ENCODE assay signal across 9 cellular contexts in genomic region chr2:159807183-159808037, GRCh38. TPM values are rescaled to one million over a fixed set of nuclear protein-coding genes. Genes with fewer than 3 reads are reported as not detected.
DNase-seq lines count a peak whose midpoint lies in the region; ATAC-seq and TF ChIP-seq lines count a peak whose summit lies in the region.
"Had no signal": no experiment of that assay in that cellular context is flagged by ENCODE, and none has a peak within 500 bp of the region (broad histone marks: within the 10 kb centered on the region; RNA-seq: fewer than 3 reads in every experiment).

No MANE protein-coding gene starts in this region.

- CTCF ChIA-PET in MCF 10A (lab: Yijun Ruan, JAX): interaction anchor here (0.6 to 2.6 kb wide), 8 partner anchors 8 to 290 kb away, joined by 3 to 8 read pairs (median 3); no protein-coding TSS in a partner anchor
- CTCF ChIA-PET in CD8-positive, alpha-beta memory T cell (lab: Charles Lee): interaction anchor here (1.2 to 1.9 kb wide), 2 partner anchors 20 to 60 kb away, joined by 3 to 5 read pairs; no protein-coding TSS in a partner anchor

- H3K27me3 ChIP-seq in CD4-positive, CD25-positive, alpha-beta regulatory T cell (ENCODE audit: control insufficient read depth, insufficient read depth, low read length): no peaks in the 10 kb centered on the region
- H3K27me3 ChIP-seq in kidney epithelial cell (ENCODE audit: control insufficient read depth, insufficient read depth, low read length) (no peaks in the 10 kb centered on the region), upper lobe of right lung (no peaks in the 10 kb centered on the region)
- no peaks in the 10 kb centered on the region for H3K27me3 ChIP-seq in CD8-positive, alpha-beta memory T cell (ENCODE audit: insufficient read depth, low read length, poor library complexity, severe bottlenecking)

- in situ Hi-C loops in GM13977 (cut with MboI; ENCODE audit: low pct_unique_long_range_greater_than_20kb, low sequenced_read_pairs, unreplicated experiment): no loop called here

- peaks cover 41% of the 10 kb centered on the region for H3K36me3 Mint-ChIP-seq in CD4-positive, CD25-positive, alpha-beta regulatory T cell
- H3K36me3 Mint-ChIP-seq in MCF 10A (ENCODE audit: insufficient read depth, unreplicated experiment): no peaks in the 10 kb centered on the region
- H3K36me3 Mint-ChIP-seq in CD8-positive, alpha-beta memory T cell: peaks cover 35 to 58% (median 36%) of the 10 kb centered on the region in 3 donors

- H3K4me1 Mint-ChIP-seq in CD4-positive, CD25-positive, alpha-beta regulatory T cell: peaks cover 0 to 5% (median 0%) of the 10 kb centered on the region in 4 donors
- H3K4me1 Mint-ChIP-seq in MCF 10A (ENCODE audit: insufficient read depth, unreplicated experiment): no peaks in the 10 kb centered on the region
- no peaks in the 10 kb centered on the region for H3K4me1 Mint-ChIP-seq in CD8-positive, alpha-beta memory T cell

- no TSS peak for BruUV-seq in MCF 10A (replicated peaks; lab: Mats Ljungman, UMichigan)

- H3K27ac Mint-ChIP-seq in CD4-positive, CD25-positive, alpha-beta regulatory T cell: no peak overlapping the region
- H3K27ac Mint-ChIP-seq in MCF 10A (ENCODE audit: low read depth, unreplicated experiment): no peak overlapping the region
- H3K27ac Mint-ChIP-seq in CD8-positive, alpha-beta memory T cell: no peak overlapping the region

- H3K9me3 Mint-ChIP-seq in CD4-positive, CD25-positive, alpha-beta regulatory T cell: no peaks in the 10 kb centered on the region
- H3K9me3 Mint-ChIP-seq in MCF 10A (ENCODE audit: unreplicated experiment): no peaks in the 10 kb centered on the region
- H3K9me3 Mint-ChIP-seq in CD8-positive, alpha-beta memory T cell: no peaks in the 10 kb centered on the region

- peaks cover 40% of the 10 kb centered on the region for H3K36me3 ChIP-seq in CD4-positive, CD25-positive, alpha-beta regulatory T cell (ENCODE audit: control insufficient read depth, insufficient read depth, low read length)
- H3K36me3 ChIP-seq in kidney epithelial cell (ENCODE audit: control insufficient read depth, insufficient read depth, low read length) (no peaks in the 10 kb centered on the region), upper lobe of right lung (no peaks in the 10 kb centered on the region)
- H3K36me3 ChIP-seq in CD8-positive, alpha-beta memory T cell (ENCODE audit: insufficient read depth, low read length): no peaks in the 10 kb centered on the region

- intact Hi-C loops in MCF 10A (cut with micrococcal nuclease) (loop anchor here (1.0 to 10.0 kb wide), 2 partner anchors 157 to 922 kb away; no protein-coding TSS in a partner anchor), upper lobe of right lung (cut with DNase I) (no loop called here)

- H3K4me3 Mint-ChIP-seq in CD4-positive, CD25-positive, alpha-beta regulatory T cell: no peak overlapping the region
- H3K4me3 Mint-ChIP-seq in MCF 10A (ENCODE audit: unreplicated experiment): no peak overlapping the region
- no peak overlapping the region for H3K4me3 Mint-ChIP-seq in CD8-positive, alpha-beta memory T cell

- ATAC-seq in CD4-positive, CD25-positive, alpha-beta regulatory T cell (ENCODE audit: low read depth in 2 of 2): no peak
- ATAC-seq in upper lobe of right lung (peak; percentile 90), HG03280 (IDR thresholded peaks at IDR 0.05; ENCODE audit: unreplicated experiment) (no peak)

- H3K4me1 ChIP-seq in CD4-positive, CD25-positive, alpha-beta regulatory T cell (ENCODE audit: control insufficient read depth, insufficient read depth, low read length, poor library complexity, severe bottlenecking): no peaks in the 10 kb centered on the region
- no peaks in the 10 kb centered on the region for H3K4me1 ChIP-seq in upper lobe of right lung
- no peaks in the 10 kb centered on the region for H3K4me1 ChIP-seq in CD8-positive, alpha-beta memory T cell (ENCODE audit: insufficient read depth, low read length)

- peak in 2 of 3 donors; percentile 16 to 35 for DNase-seq in CD4-positive, CD25-positive, alpha-beta regulatory T cell
- peak; percentile 34 for DNase-seq in GM13977 (ENCODE audit: low spot score)
- DNase-seq in NCI-H345 (lab: John Stamatoyannopoulos, UW): peak; percentile 39
- peak; percentile 74 for DNase-seq in MCF 10A (ENCODE audit: unreplicated experiment)
- no peak for DNase-seq in kidney epithelial cell (ENCODE audit: low read depth)
- DNase-seq in upper lobe of right lung: no peak
- DNase-seq in CD8-positive, alpha-beta memory T cell: no peak

- H3K9me3 ChIP-seq in CD4-positive, CD25-positive, alpha-beta regulatory T cell (ENCODE audit: control insufficient read depth in 2 of 2, low read length in 2 of 2): no peaks in the 10 kb centered on the region
- H3K9me3 ChIP-seq in upper lobe of right lung: no peaks in the 10 kb centered on the region
- H3K9me3 ChIP-seq in CD8-positive, alpha-beta memory T cell (ENCODE audit: low read length): no peaks in the 10 kb centered on the region

- no peaks in the 10 kb centered on the region for H3K27me3 Mint-ChIP-seq in CD4-positive, CD25-positive, alpha-beta regulatory T cell
- peaks cover 24% of the 10 kb centered on the region for H3K27me3 Mint-ChIP-seq in MCF 10A (ENCODE audit: insufficient read depth, unreplicated experiment)
- peaks cover 0 to 3% of the 10 kb centered on the region in 2 donors for H3K27me3 Mint-ChIP-seq in CD8-positive, alpha-beta memory T cell

- no peak overlapping the region for H3K27ac ChIP-seq in CD4-positive, CD25-positive, alpha-beta regulatory T cell (ENCODE audit: insufficient read depth, low read length, poor library complexity, severe bottlenecking)
- H3K27ac ChIP-seq in upper lobe of right lung: no peak overlapping the region
- no peak overlapping the region for H3K27ac ChIP-seq in CD8-positive, alpha-beta memory T cell (ENCODE audit: low read depth, low read length)
- H3K27ac ChIP-seq: SK-N-MC had no signal

- POLR2A ChIA-PET in MCF 10A (lab: Yijun Ruan, JAX): no interaction called here
- POLR2A ChIA-PET in CD8-positive, alpha-beta memory T cell (lab: Charles Lee): no interaction called here

- H3K4me3 ChIP-seq in CD4-positive, CD25-positive, alpha-beta regulatory T cell (ENCODE audit: low read depth, low read length): no peak overlapping the region
- no peak overlapping the region for H3K4me3 ChIP-seq in kidney epithelial cell (ENCODE audit: low read depth, low read length)
- H3K4me3 ChIP-seq in upper lobe of right lung: no peak overlapping the region
- no peak overlapping the region for H3K4me3 ChIP-seq in CD8-positive, alpha-beta memory T cell (ENCODE audit: low read length)
- H3K4me3 ChIP-seq: SK-N-MC had no signal

- TF ChIP-seq CTCF in GM13977 (IDR thresholded peaks at IDR 0.05; ENCODE audit: extremely low read depth, insufficient read depth, missing control alignments) (peak; percentile 68), MCF 10A (IDR thresholded peaks at IDR 0.05; ENCODE audit: unreplicated experiment) (peak; percentile 64), kidney epithelial cell (IDR thresholded peaks at IDR 0.05; ENCODE audit: insufficient read depth, low read length, poor library complexity, severe bottlenecking) (peak; percentile 83), upper lobe of right lung (IDR thresholded peaks at IDR 0.05) (peak; percentile 76)

RNA-seq across cellular contexts. Expression of gene CD302, which starts 9.4 kb away (rescaled TPM):
- total RNA-seq in CD4-positive, CD25-positive, alpha-beta regulatory T cell: 2.4 TPM
- polyA plus RNA-seq in CD4-positive, CD25-positive, alpha-beta regulatory T cell: under 1 TPM; 0.11 to 0.61 (median 0.50) TPM
- total RNA-seq in MCF 10A (2022): 0.12 and 0.21 TPM in 2 replicates
- 0.92 and 1.4 TPM in 2 replicates for total RNA-seq in kidney epithelial cell
- 109 TPM for total RNA-seq in upper lobe of right lung
- under 1 TPM; 0.70 to 0.75 TPM for total RNA-seq in CD8-positive, alpha-beta memory T cell
- 0.28 TPM for polyA plus RNA-seq in CD8-positive, alpha-beta memory T cell

Comparison
In these comparisons a context has a peak if more than half of its experiments do, and no peak if none do; other contexts are left out.
1. DNase-seq: peak in CD4-positive, CD25-positive, alpha-beta regulatory T cell (2 of 3), GM13977 (single experiment), NCI-H345 (single experiment) and MCF 10A (single experiment); none in kidney epithelial cell (single experiment), upper lobe of right lung (single experiment) and CD8-positive, alpha-beta memory T cell (0 of 5).
2. RNA of gene CD302, which starts 9.4 kb away (total RNA-seq): 109 TPM in upper lobe of right lung (single experiment); 2.4 TPM in CD4-positive, CD25-positive, alpha-beta regulatory T cell (single experiment), 0.92 to 1.4 TPM in kidney epithelial cell, 0.70 to 0.75 TPM in CD8-positive, alpha-beta memory T cell and 0.12 to 0.21 TPM in MCF 10A; every median in the first group is over 10 times any median in the second.
3. Peak in every context shown above with its lines, with median percentiles within 50 percentile points of each other: CTCF ChIP-seq.